Comparison of ENCODE assay signal across 14 cellular contexts in genomic region chr15:39487180-39487735, GRCh38.
"Had no signal": no experiment of that assay in that cellular context is flagged by ENCODE, and none has a peak within 500 bp of the region (broad histone marks: within the 10 kb centered on the region; RNA-seq: fewer than 3 reads in every experiment).

No MANE protein-coding gene starts in this region.

- H3K27ac ChIP-seq: suprapubic skin had no signal

- H3K4me3 Mint-ChIP-seq: activated B cell treated with CpG ODN at 0.5 μM for 24 hours; activated CD4-positive, alpha-beta T cell treated with anti-CD3 and anti-CD28 coated beads, Interleukin-2, amount 10 ng/mL, durations not matched to agents 24 days and 14 days; activated naive CD4-positive, alpha-beta T cell treated with anti-CD3 and anti-CD28 coated beads for 36 hours; naive thymus-derived CD4-positive, alpha-beta T cell had no signal

- DNase-seq: activated B cell treated with CpG ODN at 0.5 μM for 24 hours; activated CD4-positive, alpha-beta T cell treated with anti-CD3 and anti-CD28 coated beads, Interleukin-2, amount 10 ng/mL, durations not matched to agents 24 days and 14 days; activated CD8-positive, alpha-beta memory T cell treated with anti-CD3 and anti-CD28 coated beads for 24 hours; activated naive CD4-positive, alpha-beta T cell treated with anti-CD3 and anti-CD28 coated beads for 36 hours; caudate nucleus; effector memory CD4-positive, alpha-beta T cell; naive thymus-derived CD4-positive, alpha-beta T cell; posterior cingulate gyrus; right cardiac atrium; SK-N-SH; stimulated activated naive CD4-positive, alpha-beta T cell; upper lobe of left lung had no signal

- H3K27me3 Mint-ChIP-seq: activated B cell treated with CpG ODN at 0.5 μM for 24 hours had no signal

- H3K9me3 Mint-ChIP-seq: activated B cell treated with CpG ODN at 0.5 μM for 24 hours; activated CD4-positive, alpha-beta T cell treated with anti-CD3 and anti-CD28 coated beads, Interleukin-2, amount 10 ng/mL, durations not matched to agents 24 days and 14 days; activated naive CD4-positive, alpha-beta T cell treated with anti-CD3 and anti-CD28 coated beads for 36 hours; naive thymus-derived CD4-positive, alpha-beta T cell had no signal

- H3K9me3 ChIP-seq: SK-N-SH, suprapubic skin, upper lobe of left lung had no signal

- H3K27ac Mint-ChIP-seq: activated B cell treated with CpG ODN at 0.5 μM for 24 hours; activated CD4-positive, alpha-beta T cell treated with anti-CD3 and anti-CD28 coated beads, Interleukin-2, amount 10 ng/mL, durations not matched to agents 24 days and 14 days; activated naive CD4-positive, alpha-beta T cell treated with anti-CD3 and anti-CD28 coated beads for 36 hours; naive thymus-derived CD4-positive, alpha-beta T cell had no signal

- H3K4me1 ChIP-seq: upper lobe of left lung had no signal

- H3K4me1 Mint-ChIP-seq: activated B cell treated with CpG ODN at 0.5 μM for 24 hours; activated CD4-positive, alpha-beta T cell treated with anti-CD3 and anti-CD28 coated beads, Interleukin-2, amount 10 ng/mL, durations not matched to agents 24 days and 14 days; naive thymus-derived CD4-positive, alpha-beta T cell had no signal

- H3K36me3 ChIP-seq: suprapubic skin, upper lobe of left lung had no signal

- ATAC-seq: left lobe of liver; naive thymus-derived CD4-positive, alpha-beta T cell; right cardiac atrium had no signal

- H3K36me3 Mint-ChIP-seq: naive thymus-derived CD4-positive, alpha-beta T cell had no signal

- H3K27me3 ChIP-seq: suprapubic skin, upper lobe of left lung had no signal

- H3K4me3 ChIP-seq: suprapubic skin, upper lobe of left lung had no signal
